22 cellular contexts compared by ENCODE assay signal in the genomic region with DNA sequence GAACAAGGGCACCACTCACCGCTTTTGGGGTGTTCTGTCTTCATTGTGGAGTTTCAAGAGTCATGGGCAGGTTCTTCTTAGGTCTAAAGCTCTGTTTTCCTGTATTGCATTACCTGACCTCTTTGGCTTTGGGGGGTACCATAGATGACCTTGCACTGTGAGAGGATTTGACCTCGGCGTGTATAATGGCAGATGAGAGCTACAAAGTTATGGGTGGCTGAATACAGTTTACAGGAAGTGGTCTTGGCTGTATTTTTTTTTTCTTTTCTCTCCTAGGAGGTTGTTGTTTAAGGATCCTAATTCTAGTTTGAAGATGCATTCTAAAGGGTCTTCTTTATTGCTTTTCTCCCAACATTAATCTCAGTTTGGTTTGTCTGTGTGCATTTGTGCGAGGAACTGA. TPM values are rescaled to one million over a fixed set of nuclear protein-coding genes. Genes with fewer than 3 reads are reported as not detected.
DNase-seq lines count a peak whose midpoint lies in the region; ATAC-seq and TF ChIP-seq lines count a peak whose summit lies in the region.
"Had no signal": no experiment of that assay in that cellular context is flagged by ENCODE, and none has a peak within 500 bp of the region (broad histone marks: within the 10 kb centered on the region; RNA-seq: fewer than 3 reads in every experiment).

No MANE protein-coding gene starts in this region.

- H3K36me3 Mint-ChIP-seq in T-helper 17 cell (ENCODE audit: low read depth) = no peaks in the 10 kb centered on the region

- H3K27ac Mint-ChIP-seq in T-helper 17 cell = peak overlapping the region; percentile 54
- H3K27ac Mint-ChIP-seq: endodermal cell, H9, WTC11 had no signal

- H3K27ac ChIP-seq in BLaER1 (peak overlapping the region; percentile 65), DOHH2 (ENCODE audit: low read depth, low read length) (peak overlapping the region; percentile 50), colonic mucosa (peak overlapping the region; percentile 41)
- H3K27ac ChIP-seq: body of pancreas, psoas muscle, SJSA1, stomach had no signal

- H3K4me1 ChIP-seq in BLaER1 (peaks cover 29% of the 10 kb centered on the region), DOHH2 (ENCODE audit: control insufficient read depth, low read length) (peaks cover 20% of the 10 kb centered on the region), colonic mucosa (peaks cover 7% of the 10 kb centered on the region)
- H3K4me1 ChIP-seq: body of pancreas, psoas muscle, SJSA1, stomach had no signal

- ATAC-seq in T-helper 17 cell (no peak), left lobe of liver (no peak), esophagus mucosa (no peak)
- ATAC-seq: body of pancreas, Panc1, psoas muscle, WTC11 had no signal

- TF ChIP-seq CTCF in DOHH2 (IDR thresholded peaks at IDR 0.05; ENCODE audit: low read depth, low read length, poor library complexity, severe bottlenecking) = no peak
- no peak for TF ChIP-seq CTCF in colonic mucosa (IDR thresholded peaks at IDR 0.05)

- H3K4me3 Mint-ChIP-seq in T-helper 17 cell = no peak overlapping the region
- H3K4me3 Mint-ChIP-seq: endodermal cell, H9, WTC11 had no signal

- no peaks in the 10 kb centered on the region for H3K9me2 ChIP-seq in DOHH2 (replicated peaks; ENCODE audit: control insufficient read depth, low read length)

- H3F3A ChIP-seq in DOHH2 (ENCODE audit: control insufficient read depth, insufficient read depth) = no peaks in the 10 kb centered on the region

- H4K20me1 ChIP-seq in BLaER1 = no peaks in the 10 kb centered on the region
- H4K20me1 ChIP-seq in DOHH2 (ENCODE audit: control insufficient read depth, insufficient read depth, low read depth, low read length) = no peaks in the 10 kb centered on the region

- H3K4me3 ChIP-seq in BLaER1 = no peak overlapping the region
- H3K4me3 ChIP-seq in DOHH2 (ENCODE audit: low read length) = peak overlapping the region; percentile 30; the same call in 1 of the 2 replicates
- no peak overlapping the region for H3K4me3 ChIP-seq in colonic mucosa
- H3K4me3 ChIP-seq: body of pancreas, psoas muscle, SJSA1, stomach had no signal

- H3K36me3 ChIP-seq in BLaER1 = no peaks in the 10 kb centered on the region
- H3K36me3 ChIP-seq in DOHH2 (ENCODE audit: control insufficient read depth, low read length) = no peaks in the 10 kb centered on the region
- H3K36me3 ChIP-seq in colonic mucosa = no peaks in the 10 kb centered on the region
- H3K36me3 ChIP-seq: SJSA1, stomach had no signal

- H3K27me3 Mint-ChIP-seq in T-helper 17 cell = no peaks in the 10 kb centered on the region

- H3K79me2 ChIP-seq in DOHH2 (ENCODE audit: control insufficient read depth, low read length) = no peaks in the 10 kb centered on the region

- H3K9ac ChIP-seq in BLaER1 = peak overlapping the region; percentile 1; the same call in 1 of the 2 replicates
- H3K9ac ChIP-seq in colonic mucosa (ENCODE audit: low read depth in 2 of 2, low read length in 2 of 2) = no peak overlapping the region

- H3K27me3 ChIP-seq in BLaER1 (no peaks in the 10 kb centered on the region), DOHH2 (ENCODE audit: control insufficient read depth, low read length) (no peaks in the 10 kb centered on the region), colonic mucosa (no peaks in the 10 kb centered on the region)
- H3K27me3 ChIP-seq: body of pancreas, SJSA1, stomach had no signal

- H3K9me3 ChIP-seq in BLaER1 (peaks cover 7% of the 10 kb centered on the region), DOHH2 (ENCODE audit: control insufficient read depth, insufficient read depth, low read length) (peaks cover 5% of the 10 kb centered on the region), T-helper 17 cell (ENCODE audit: control insufficient read depth, low read length, poor library complexity, severe bottlenecking) (no peaks in the 10 kb centered on the region), colonic mucosa (no peaks in the 10 kb centered on the region)
- H3K9me3 ChIP-seq: body of pancreas, psoas muscle, SJSA1, stomach had no signal

- H3K4me2 ChIP-seq in BLaER1 (peak overlapping the region; percentile 78), DOHH2 (ENCODE audit: low read length) (peak overlapping the region; percentile 56)

- H3K4me1 Mint-ChIP-seq in T-helper 17 cell = peaks cover 10% of the 10 kb centered on the region

- intact Hi-C loops in colonic mucosa (cut with DNase I) = no loop called here

- DNase-seq in T-helper 17 cell (no peak), colonic mucosa (no peak), left lobe of liver (ENCODE audit: low spot score) (no peak), globus pallidus (ENCODE audit: low spot score) (no peak), AML-193 (lab: John Stamatoyannopoulos, UW) (no peak)
- DNase-seq: body of pancreas, COR-L47, endodermal cell, H9, head of caudate nucleus, Kasumi-1, NCI-H1092 treated with DMSO at 0.1 percent for 48 hours, NCI-H2081, psoas muscle, stomach had no signal

RNA-seq across cellular contexts. Expression of a gene that starts 11.5 kb away (rescaled TPM):
- 1 to 10 TPM; 2.2 to 2.4 TPM for total RNA-seq in T-helper 17 cell
- 10 to 100 TPM; 34.2 to 70.2 TPM for total RNA-seq in colonic mucosa
- total RNA-seq in left lobe of liver = 0.55 TPM
- not detected for total RNA-seq in esophagus mucosa
- total RNA-seq: body of pancreas, SJSA1, skeletal muscle tissue had no signal

RNA-seq across cellular contexts. Expression of a gene that starts 20.9 kb away (rescaled TPM):
- total RNA-seq in T-helper 17 cell = 1 to 10 TPM; 4.1 to 9.4 TPM
- total RNA-seq in colonic mucosa = 10 to 100 TPM; 36.9 to 84.5 TPM
- 109 TPM for total RNA-seq in left lobe of liver
- total RNA-seq in esophagus mucosa = not detected
- total RNA-seq: body of pancreas, SJSA1 had no signal

RNA-seq across cellular contexts. Expression of a gene that starts 53.7 kb away (rescaled TPM):
- total RNA-seq in T-helper 17 cell (10 to 100 TPM; 28.0 to 32.6 TPM), colonic mucosa (10 to 100 TPM; 42.0 to 76.6 TPM), left lobe of liver (45.5 TPM), esophagus mucosa (20.1 TPM)

Comparison
In these comparisons a context has a peak if more than half of its experiments do, and no peak if none do; other contexts are left out.
1. RNA of a gene that starts 11.5 kb away (total RNA-seq): 34.2 to 70.2 TPM in colonic mucosa; 2.2 to 2.4 TPM in T-helper 17 cell, 0.55 TPM in left lobe of liver (single experiment) and not detected in esophagus mucosa (single experiment); every median in the first group is over 10 times any median in the second.
2. Peak in every context shown above with its lines, with median percentiles within 50 percentile points of each other: H3K27ac ChIP-seq.